ENCODE assay signal across 36 cellular contexts in genomic region chr4:1279253-1279652, GRCh38.
"Had no signal": no experiment of that assay in that cellular context is flagged by ENCODE, and none has a peak within 500 bp of the region (broad histone marks: within the 10 kb centered on the region; RNA-seq: fewer than 3 reads in every experiment).

No MANE protein-coding gene starts in this region.

- DNase-seq: activated B cell treated with CpG ODN at 0.5 μM for 24 hours; activated CD4-positive, alpha-beta T cell treated with anti-CD3 and anti-CD28 coated beads for 4 hours; activated CD4-positive, alpha-beta T cell treated with anti-CD3 and anti-CD28 coated beads, Interleukin-2, amount 50 U/mL, for 4 hours; activated CD4-positive, CD25-positive, alpha-beta regulatory T cell treated with anti-CD3 and anti-CD28 coated beads, Interleukin-2, amount 50 U/mL, for 72 hours; activated CD8-positive, alpha-beta T cell treated with anti-CD3 and anti-CD28 coated beads for 36 hours; activated naive CD4-positive, alpha-beta T cell treated with anti-CD3 and anti-CD28 coated beads, Interleukin-2, amount 10 ng/mL, durations not matched to agents 7 days and 5 days; activated naive CD8-positive, alpha-beta T cell treated with anti-CD3 and anti-CD28 coated beads, Interleukin-2, amount 50 U/mL, for 24 hours; activated T-cell treated with anti-CD3 and anti-CD28 coated beads for 4 hours; activated T-cell treated with anti-CD3 and anti-CD28 coated beads, Interleukin-2, amount 50 U/mL, for 72 hours; anterior cingulate cortex; brain microvascular endothelial cell; central memory CD4-positive, alpha-beta T cell; Kasumi-1; KG1; MG63; NCI-H1048; NCI-H1105 treated with DMSO at 0.1 percent for 48 hours; NCI-H1436; NCI-H1694; NCI-H1930; NCI-H2081 treated with DMSO at 0.1 percent for 48 hours; NCI-H226; NCI-H446 treated with DMSO at 0.1 percent for 48 hours; NCI-H524; NCI-H69; NCI-H82; SIG-M5; T-helper 1 cell; T-helper 2 cell; T-helper 9 cell had no signal

- H3K27ac ChIP-seq: brain microvascular endothelial cell, RWPE1, VCaP had no signal

- H3K36me3 ChIP-seq: brain microvascular endothelial cell, MG63 had no signal

- H3K4me3 ChIP-seq: MG63 had no signal

- ATAC-seq: activated CD8-positive, alpha-beta T cell treated with anti-CD3 and anti-CD28 coated beads for 36 hours; activated naive CD8-positive, alpha-beta T cell treated with anti-CD3 and anti-CD28 coated beads, Interleukin-2, amount 50 U/mL, for 24 hours; activated T-cell treated with anti-CD3 and anti-CD28 coated beads, Interleukin-2, amount 50 U/mL, for 72 hours; activated T-helper 17 cell treated with anti-CD3 and anti-CD28 coated beads, Interleukin-2, amount 50 U/mL, for 72 hours; Panc1; Right ventricle myocardium inferior; SK-N-SH treated with all-trans-retinoic acid at 6 μM for 48 hours had no signal

- H3K27me3 ChIP-seq: brain microvascular endothelial cell, MG63 had no signal

- H3K9me3 ChIP-seq: MG63 had no signal
